Comparison of ENCODE assay signal across 1 cellular context in genomic region chr5:76455531-76456132, GRCh38.
TF ChIP-seq lines count a peak whose summit lies in the region.

No MANE protein-coding gene starts in this region.

TF ChIP-seq in GM23338, 12 proteins besides CTCF, POLR2A, EP300 and RAD21:
- TF ChIP-seq, protein P1, sequence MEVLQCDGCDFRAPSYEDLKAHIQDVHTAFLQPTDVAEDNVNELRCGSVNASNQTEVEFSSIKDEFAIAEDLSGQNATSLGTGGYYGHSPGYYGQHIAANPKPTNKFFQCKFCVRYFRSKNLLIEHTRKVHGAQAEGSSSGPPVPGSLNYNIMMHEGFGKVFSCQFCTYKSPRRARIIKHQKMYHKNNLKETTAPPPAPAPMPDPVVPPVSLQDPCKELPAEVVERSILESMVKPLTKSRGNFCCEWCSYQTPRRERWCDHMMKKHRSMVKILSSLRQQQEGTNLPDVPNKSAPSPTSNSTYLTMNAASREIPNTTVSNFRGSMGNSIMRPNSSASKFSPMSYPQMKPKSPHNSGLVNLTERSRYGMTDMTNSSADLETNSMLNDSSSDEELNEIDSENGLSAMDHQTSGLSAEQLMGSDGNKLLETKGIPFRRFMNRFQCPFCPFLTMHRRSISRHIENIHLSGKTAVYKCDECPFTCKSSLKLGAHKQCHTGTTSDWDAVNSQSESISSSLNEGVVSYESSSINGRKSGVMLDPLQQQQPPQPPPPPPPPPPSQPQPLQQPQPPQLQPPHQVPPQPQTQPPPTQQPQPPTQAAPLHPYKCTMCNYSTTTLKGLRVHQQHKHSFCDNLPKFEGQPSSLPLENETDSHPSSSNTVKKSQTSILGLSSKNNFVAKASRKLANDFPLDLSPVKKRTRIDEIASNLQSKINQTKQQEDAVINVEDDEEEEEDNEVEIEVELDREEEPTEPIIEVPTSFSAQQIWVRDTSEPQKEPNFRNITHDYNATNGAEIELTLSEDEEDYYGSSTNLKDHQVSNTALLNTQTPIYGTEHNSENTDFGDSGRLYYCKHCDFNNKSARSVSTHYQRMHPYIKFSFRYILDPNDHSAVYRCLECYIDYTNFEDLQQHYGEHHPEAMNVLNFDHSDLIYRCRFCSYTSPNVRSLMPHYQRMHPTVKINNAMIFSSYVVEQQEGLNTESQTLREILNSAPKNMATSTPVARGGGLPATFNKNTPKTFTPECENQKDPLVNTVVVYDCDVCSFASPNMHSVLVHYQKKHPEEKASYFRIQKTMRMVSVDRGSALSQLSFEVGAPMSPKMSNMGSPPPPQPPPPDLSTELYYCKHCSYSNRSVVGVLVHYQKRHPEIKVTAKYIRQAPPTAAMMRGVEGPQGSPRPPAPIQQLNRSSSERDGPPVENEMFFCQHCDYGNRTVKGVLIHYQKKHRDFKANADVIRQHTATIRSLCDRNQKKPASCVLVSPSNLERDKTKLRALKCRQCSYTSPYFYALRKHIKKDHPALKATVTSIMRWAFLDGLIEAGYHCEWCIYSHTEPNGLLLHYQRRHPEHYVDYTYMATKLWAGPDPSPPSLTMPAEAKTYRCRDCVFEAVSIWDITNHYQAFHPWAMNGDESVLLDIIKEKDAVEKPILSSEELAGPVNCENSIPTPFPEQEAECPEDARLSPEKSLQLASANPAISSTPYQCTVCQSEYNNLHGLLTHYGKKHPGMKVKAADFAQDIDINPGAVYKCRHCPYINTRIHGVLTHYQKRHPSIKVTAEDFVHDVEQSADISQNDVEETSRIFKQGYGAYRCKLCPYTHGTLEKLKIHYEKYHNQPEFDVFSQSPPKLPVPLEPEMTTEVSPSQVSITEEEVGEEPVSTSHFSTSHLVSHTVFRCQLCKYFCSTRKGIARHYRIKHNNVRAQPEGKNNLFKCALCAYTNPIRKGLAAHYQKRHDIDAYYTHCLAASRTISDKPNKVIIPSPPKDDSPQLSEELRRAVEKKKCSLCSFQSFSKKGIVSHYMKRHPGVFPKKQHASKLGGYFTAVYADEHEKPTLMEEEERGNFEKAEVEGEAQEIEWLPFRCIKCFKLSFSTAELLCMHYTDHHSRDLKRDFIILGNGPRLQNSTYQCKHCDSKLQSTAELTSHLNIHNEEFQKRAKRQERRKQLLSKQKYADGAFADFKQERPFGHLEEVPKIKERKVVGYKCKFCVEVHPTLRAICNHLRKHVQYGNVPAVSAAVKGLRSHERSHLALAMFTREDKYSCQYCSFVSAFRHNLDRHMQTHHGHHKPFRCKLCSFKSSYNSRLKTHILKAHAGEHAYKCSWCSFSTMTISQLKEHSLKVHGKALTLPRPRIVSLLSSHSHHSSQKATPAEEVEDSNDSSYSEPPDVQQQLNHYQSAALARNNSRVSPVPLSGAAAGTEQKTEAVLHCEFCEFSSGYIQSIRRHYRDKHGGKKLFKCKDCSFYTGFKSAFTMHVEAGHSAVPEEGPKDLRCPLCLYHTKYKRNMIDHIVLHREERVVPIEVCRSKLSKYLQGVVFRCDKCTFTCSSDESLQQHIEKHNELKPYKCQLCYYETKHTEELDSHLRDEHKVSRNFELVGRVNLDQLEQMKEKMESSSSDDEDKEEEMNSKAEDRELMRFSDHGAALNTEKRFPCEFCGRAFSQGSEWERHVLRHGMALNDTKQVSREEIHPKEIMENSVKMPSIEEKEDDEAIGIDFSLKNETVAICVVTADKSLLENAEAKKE (CRISPR knock-in tag; IDR thresholded peaks at IDR 0.05): no peak
- TF ChIP-seq EZH2phosphoT487 (IDR thresholded peaks at IDR 0.05; ENCODE audit: unreplicated experiment) (no peak), JUNB (IDR thresholded peaks at IDR 0.05; ENCODE audit: unreplicated experiment) (no peak), ETS1 (IDR thresholded peaks at IDR 0.05) (no peak), POLR2AphosphoS5 (IDR thresholded peaks at IDR 0.05; ENCODE audit: low read depth) (no peak), REST (IDR thresholded peaks at IDR 0.05; ENCODE audit: unreplicated experiment) (no peak), CREB1 (CRISPR knock-in tag; IDR thresholded peaks at IDR 0.05; ENCODE audit: low read depth) (no peak), ZNF114 (CRISPR knock-in tag; IDR thresholded peaks at IDR 0.05) (no peak), EZH2 (IDR thresholded peaks at IDR 0.05; ENCODE audit: low read depth, unreplicated experiment) (no peak), STAT1 (IDR thresholded peaks at IDR 0.05; ENCODE audit: unreplicated experiment) (no peak), ZNF331 (CRISPR knock-in tag; IDR thresholded peaks at IDR 0.05; ENCODE audit: low read depth) (no peak), NANOG (IDR thresholded peaks at IDR 0.05; ENCODE audit: borderline replicate concordance) (no peak)
TF ChIP-seq in GM23338: peak in this region for 0.
